In the genomic region with DNA sequence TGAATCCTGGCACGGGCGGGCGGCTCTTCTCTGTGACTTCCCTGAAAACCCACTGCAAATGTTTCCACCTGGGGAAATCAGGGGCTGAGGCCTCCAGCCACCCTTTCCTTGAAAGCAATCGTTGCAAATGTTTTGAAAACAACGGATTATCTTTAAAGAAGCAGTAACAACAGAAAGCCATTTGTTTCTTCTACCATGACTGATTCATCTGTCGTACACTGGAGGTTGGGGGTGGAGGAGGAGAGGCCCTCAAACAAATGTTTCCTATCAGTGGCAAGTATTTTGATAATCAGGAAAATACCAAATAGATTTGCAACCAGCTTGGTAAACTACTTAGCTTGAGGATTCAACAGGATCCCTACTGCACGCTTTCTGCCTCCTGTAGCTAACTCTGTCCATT, we compare ENCODE assay signal across 19 cellular contexts.
A peak's percentile ranks its signal among the peaks of the same experiment; 100 is the strongest.
DNase-seq lines count a peak whose midpoint lies in the region; FAIRE-seq and TF ChIP-seq lines count a peak whose summit lies in the region.
"Had no signal": no experiment of that assay in that cellular context is flagged by ENCODE, and none has a peak within 500 bp of the region (broad histone marks: within the 10 kb centered on the region; RNA-seq: fewer than 3 reads in every experiment).

No MANE protein-coding gene starts in this region.

- H3K9me3 Mint-ChIP-seq in astrocyte (ENCODE audit: unreplicated experiment), result no peaks in the 10 kb centered on the region
- H3K9me3 Mint-ChIP-seq: activated naive CD4-positive, alpha-beta T cell treated with anti-CD3 and anti-CD28 coated beads, Interleukin-2, amount 50 U/mL, for 72 hours; activated T-cell treated with anti-CD3 and anti-CD28 coated beads, Interleukin-2, amount 50 U/mL, for 24 hours; CD14-positive monocyte; IgD-negative memory B cell had no signal

- no peaks in the 10 kb centered on the region for H4K20me1 ChIP-seq in astrocyte (ENCODE audit: insufficient read depth, low read length)

- peaks cover 40% of the 10 kb centered on the region for H3K4me1 Mint-ChIP-seq in astrocyte (ENCODE audit: low read depth, unreplicated experiment)
- H3K4me1 Mint-ChIP-seq: CD14-positive monocyte, IgD-negative memory B cell had no signal

- H3K27me3 Mint-ChIP-seq in astrocyte (ENCODE audit: low read depth, unreplicated experiment), result no peaks in the 10 kb centered on the region

- H3K4me2 ChIP-seq in astrocyte (ENCODE audit: low read length) (no peak overlapping the region), mesendoderm (ENCODE audit: low read length) (no peak overlapping the region)

- TF ChIP-seq CTCF in astrocyte (IDR thresholded peaks at IDR 0.05; ENCODE audit: insufficient read depth, low read depth, low read length), result no peak

- H3K36me3 Mint-ChIP-seq in astrocyte (ENCODE audit: low read depth, unreplicated experiment), result no peaks in the 10 kb centered on the region
- H3K36me3 Mint-ChIP-seq: activated naive CD4-positive, alpha-beta T cell treated with anti-CD3 and anti-CD28 coated beads, Interleukin-2, amount 50 U/mL, for 72 hours; CD14-positive monocyte; IgD-negative memory B cell had no signal

- H3K27ac Mint-ChIP-seq in astrocyte (ENCODE audit: unreplicated experiment), result peak overlapping the region; percentile 72
- H3K27ac Mint-ChIP-seq: activated naive CD4-positive, alpha-beta T cell treated with anti-CD3 and anti-CD28 coated beads, Interleukin-2, amount 50 U/mL, for 72 hours; activated T-cell treated with anti-CD3 and anti-CD28 coated beads, Interleukin-2, amount 50 U/mL, for 24 hours; CD14-positive monocyte; IgD-negative memory B cell had no signal

- no peak overlapping the region for H2BK5ac ChIP-seq in mesendoderm (ENCODE audit: low read length)

- H3K27ac ChIP-seq in astrocyte (ENCODE audit: low read depth, low read length) (no peak overlapping the region), mesendoderm (ENCODE audit: low read depth, low read length) (no peak overlapping the region), stomach smooth muscle (ENCODE audit: low read length) (peak overlapping the region; percentile 97)
- H3K27ac ChIP-seq: neutrophil, testis had no signal

- no peaks in the 10 kb centered on the region for H3K27me3 ChIP-seq in astrocyte (ENCODE audit: insufficient read depth, low read length)
- no peaks in the 10 kb centered on the region for H3K27me3 ChIP-seq in mesendoderm (ENCODE audit: insufficient read depth, low read length, poor library complexity)
- H3K27me3 ChIP-seq in stomach smooth muscle (ENCODE audit: control insufficient read depth in 1 of 2, insufficient read depth in 2 of 2, low read length in 2 of 2), result no peaks in the 10 kb centered on the region
- H3K27me3 ChIP-seq: testis had no signal

- H3K36me3 ChIP-seq in astrocyte (ENCODE audit: insufficient read depth, low read length) (no peaks in the 10 kb centered on the region), mesendoderm (ENCODE audit: control insufficient read depth, insufficient read depth, low read length) (no peaks in the 10 kb centered on the region), stomach smooth muscle (ENCODE audit: control insufficient read depth in 2 of 2, insufficient read depth in 2 of 2, low read length in 2 of 2) (no peaks in the 10 kb centered on the region)
- H3K36me3 ChIP-seq: neutrophil had no signal

- H3K4me1 ChIP-seq in astrocyte (ENCODE audit: insufficient read depth, low read length) (peaks cover 8% of the 10 kb centered on the region), mesendoderm (ENCODE audit: control insufficient read depth, low read depth, low read length) (peaks cover 16% of the 10 kb centered on the region), stomach smooth muscle (ENCODE audit: control insufficient read depth, insufficient read depth, low read length) (peaks cover 64% of the 10 kb centered on the region)
- H3K4me1 ChIP-seq: testis had no signal

- no peak overlapping the region for H2AFZ ChIP-seq in astrocyte (ENCODE audit: low read depth, low read length)

- H2AK5ac ChIP-seq in mesendoderm (ENCODE audit: low read length), result no peak overlapping the region

- FAIRE-seq in astrocyte (lab: Jason Lieb, UNC), result no peak
- FAIRE-seq in GM12892 (lab: Jason Lieb, UNC), result no peak
- FAIRE-seq: RCC 7860, TTC549 had no signal

- no peak overlapping the region for H3K4ac ChIP-seq in mesendoderm (ENCODE audit: low read depth, low read length)

- WGBS in mesendoderm (ENCODE audit: extremely low coverage, insufficient coverage, low lambda C conversion rate), result no CpG with 5 or more reads among the region's 7 CpGs

- H2BK15ac ChIP-seq in mesendoderm (replicated peaks; ENCODE audit: low read depth), result no peak overlapping the region

- no peak overlapping the region for H4K5ac ChIP-seq in mesendoderm (ENCODE audit: low read length)

- H3K4me3 Mint-ChIP-seq in astrocyte (ENCODE audit: unreplicated experiment), result no peak overlapping the region
- H3K4me3 Mint-ChIP-seq: activated T-cell treated with anti-CD3 and anti-CD28 coated beads, Interleukin-2, amount 50 U/mL, for 24 hours; CD14-positive monocyte; IgD-negative memory B cell had no signal

- peaks cover 4% of the 10 kb centered on the region for H3K79me2 ChIP-seq in astrocyte (ENCODE audit: insufficient read depth, low read length)
- H3K79me2 ChIP-seq in mesendoderm (ENCODE audit: control insufficient read depth, insufficient read depth, low read length), result no peaks in the 10 kb centered on the region

- H4K8ac ChIP-seq in mesendoderm (ENCODE audit: low read depth, low read length), result no peak overlapping the region

- H3K9me3 ChIP-seq in astrocyte (ENCODE audit: insufficient read depth, low read depth, low read length) (no peaks in the 10 kb centered on the region), stomach smooth muscle (ENCODE audit: control insufficient read depth in 2 of 2, low read length in 2 of 2) (no peaks in the 10 kb centered on the region)
- H3K9me3 ChIP-seq: neutrophil, testis had no signal

- peak overlapping the region; percentile 23 for H3K18ac ChIP-seq in mesendoderm (ENCODE audit: low read length)

- H3K23ac ChIP-seq in mesendoderm (ENCODE audit: low read length), result no peak overlapping the region

- DNase-seq in GM03348 (ENCODE audit: low spot score), result peak; percentile 31
- no peak for DNase-seq in astrocyte (ENCODE audit: low read depth)
- no peak for DNase-seq in mesendoderm
- DNase-seq in stimulated activated naive CD4-positive, alpha-beta T cell (lab: John Stamatoyannopoulos, UW), result no peak
- no peak for DNase-seq in GM12892 (ENCODE audit: insufficient read length)
- no peak for DNase-seq in GM19238 (ENCODE audit: insufficient read length, low spot score)
- DNase-seq: activated CD4-positive, alpha-beta T cell treated with anti-CD3 and anti-CD28 coated beads, Interleukin-2, amount 50 U/mL, for 4 hours; activated T-cell treated with anti-CD3 and anti-CD28 coated beads, Interleukin-2, amount 50 U/mL, for 24 hours; DMS79 treated with DMSO at 0.1 percent for 48 hours; effector memory CD4-positive, alpha-beta T cell; NCI-H2107; testis had no signal

- no peak overlapping the region for H2BK120ac ChIP-seq in mesendoderm (ENCODE audit: low read depth, low read length)

- no peak overlapping the region for H3K56ac ChIP-seq in mesendoderm (ENCODE audit: low read length)

- H3K9ac ChIP-seq in astrocyte (ENCODE audit: low read length) (no peak overlapping the region), mesendoderm (ENCODE audit: low read length) (no peak overlapping the region), stomach smooth muscle (ENCODE audit: low read length in 2 of 2) (peak overlapping the region in 1 of 2 donors; percentile 17)

- H3K79me1 ChIP-seq in mesendoderm (ENCODE audit: low read length), result no peaks in the 10 kb centered on the region

- H3K4me3 ChIP-seq in astrocyte (ENCODE audit: insufficient read depth, low read depth, low read length) (no peak overlapping the region), mesendoderm (ENCODE audit: low read length) (no peak overlapping the region), stomach smooth muscle (ENCODE audit: low read length in 2 of 2) (peak overlapping the region in 1 of 2 donors; percentile 29)
- H3K4me3 ChIP-seq: testis had no signal

- no peak for TF ChIP-seq POLR2A in GM12892 (IDR thresholded peaks at IDR 0.05; ENCODE audit: low read depth, low read length)
